ENCODE assay signal across 13 cellular contexts in genomic region chr17:21194688-21195087, GRCh38. TPM values are rescaled to one million over a fixed set of nuclear protein-coding genes. Genes with fewer than 3 reads are reported as not detected.
DNase-seq lines count a peak whose midpoint lies in the region; ATAC-seq and TF ChIP-seq lines count a peak whose summit lies in the region.
"Had no signal": no experiment of that assay in that cellular context is flagged by ENCODE, and none has a peak within 500 bp of the region (broad histone marks: within the 10 kb centered on the region; RNA-seq: fewer than 3 reads in every experiment).

No MANE protein-coding gene starts in this region.

- peak overlapping the region; percentile 49 for H3K4me3 ChIP-seq in adipocyte (ENCODE audit: low read length)
- no peak overlapping the region for H3K4me3 ChIP-seq in right cardiac atrium (ENCODE audit: low read length)
- no peak overlapping the region for H3K4me3 ChIP-seq in thyroid gland (replicated peaks in 1 of 3)
- H3K4me3 ChIP-seq: A549, adrenal gland had no signal

- no peak overlapping the region for H3K4me3 Mint-ChIP-seq in activated T-cell treated with anti-CD3 and anti-CD28 coated beads, Interleukin-2, amount 50 U/mL, for 72 hours
- no peak overlapping the region for H3K4me3 Mint-ChIP-seq in activated CD4-positive, alpha-beta memory T cell treated with anti-CD3 and anti-CD28 coated beads for 36 hours

- H3K36me3 Mint-ChIP-seq in activated T-cell treated with anti-CD3 and anti-CD28 coated beads, Interleukin-2, amount 50 U/mL, for 72 hours (ENCODE audit: insufficient read depth in 2 of 2) = peaks cover 2 to 15% of the 10 kb centered on the region in 2 donors
- peaks cover 23% of the 10 kb centered on the region for H3K36me3 Mint-ChIP-seq in activated CD4-positive, alpha-beta memory T cell treated with anti-CD3 and anti-CD28 coated beads for 36 hours

- peaks cover 18% of the 10 kb centered on the region for H3K4me1 Mint-ChIP-seq in activated T-cell treated with anti-CD3 and anti-CD28 coated beads, Interleukin-2, amount 50 U/mL, for 72 hours (ENCODE audit: low read depth)
- H3K4me1 Mint-ChIP-seq in activated CD4-positive, alpha-beta memory T cell treated with anti-CD3 and anti-CD28 coated beads for 36 hours (ENCODE audit: low read depth) = peaks cover 7% of the 10 kb centered on the region

- ATAC-seq in activated T-cell treated with anti-CD3 and anti-CD28 coated beads, Interleukin-2, amount 50 U/mL, for 72 hours (replicated peaks in 1 of 2) = no peak
- ATAC-seq in right cardiac atrium (peak; percentile 56 to 62), GM18870 (IDR thresholded peaks at IDR 0.05; ENCODE audit: unreplicated experiment) (no peak)
- ATAC-seq: A549 had no signal

- H3K9me3 Mint-ChIP-seq in activated T-cell treated with anti-CD3 and anti-CD28 coated beads, Interleukin-2, amount 50 U/mL, for 72 hours = no peaks in the 10 kb centered on the region
- H3K9me3 Mint-ChIP-seq in activated CD4-positive, alpha-beta memory T cell treated with anti-CD3 and anti-CD28 coated beads for 36 hours = no peaks in the 10 kb centered on the region

- no peak overlapping the region for H3K9ac ChIP-seq in adipocyte (ENCODE audit: low read length)

- peaks cover 22% of the 10 kb centered on the region for H3K4me1 ChIP-seq in adipocyte (ENCODE audit: control insufficient read depth, insufficient read depth, low read length)
- peaks cover 3% of the 10 kb centered on the region for H3K4me1 ChIP-seq in right cardiac atrium (ENCODE audit: control insufficient read depth, insufficient read depth, low read length)
- peaks cover 32% of the 10 kb centered on the region in 2 donors for H3K4me1 ChIP-seq in thyroid gland
- H3K4me1 ChIP-seq: A549 had no signal

- intact Hi-C loops in right cardiac atrium (cut with DNase I) = no loop called here
- intact Hi-C loops in thyroid gland (cut with DNase I) = loop anchor here (5.0 kb wide), 1 partner anchor 58 kb away; the partner anchor contains the start of gene NATD1
- intact Hi-C loops in activated CD4-positive, alpha-beta memory T cell treated with anti-CD3 and anti-CD28 coated beads for 36 hours (cut with micrococcal nuclease) = no loop called here

- 54% methylated on average over 5 of the region's 5 CpGs for WGBS in right cardiac atrium
- 30 to 50% methylated on average over 5 of the region's 5 CpGs for WGBS in thyroid gland, 2 donors

- H3K36me3 ChIP-seq in adipocyte (ENCODE audit: control insufficient read depth, insufficient read depth, low read length, severe bottlenecking) = peaks cover 30% of the 10 kb centered on the region
- peaks cover 0 to 14% of the 10 kb centered on the region in 2 donors for H3K36me3 ChIP-seq in thyroid gland

- TF ChIP-seq CTCF in thyroid gland (IDR thresholded peaks at IDR 0.05) = no peak

- H3K27me3 ChIP-seq in adipocyte (replicated peaks; ENCODE audit: control insufficient read depth, insufficient read depth, low read length) (no peaks in the 10 kb centered on the region), right cardiac atrium (ENCODE audit: control insufficient read depth, insufficient read depth) (no peaks in the 10 kb centered on the region), thyroid gland (no peaks in the 10 kb centered on the region)
- H3K27me3 ChIP-seq: adrenal gland had no signal

- no peak overlapping the region for H3K27ac ChIP-seq in right cardiac atrium (ENCODE audit: low read length)
- peak overlapping the region; percentile 3 to 25 (median 4) for H3K27ac ChIP-seq in thyroid gland
- H3K27ac ChIP-seq: A549 had no signal

- POLR2A ChIA-PET in activated CD4-positive, alpha-beta memory T cell treated with anti-CD3 and anti-CD28 coated beads for 36 hours (lab: Charles Lee) = interaction anchor here (0.6 kb wide), 1 partner anchor 9 kb away, joined by 4 read pairs; no protein-coding TSS in a partner anchor

- CTCF ChIA-PET in activated CD4-positive, alpha-beta memory T cell treated with anti-CD3 and anti-CD28 coated beads for 36 hours (lab: Charles Lee) = interaction anchor here (1.1 to 1.5 kb wide), 2 partner anchors 75 kb away, joined by 3 read pairs; no protein-coding TSS in a partner anchor

- DNase-seq in activated T-cell treated with anti-CD3 and anti-CD28 coated beads, Interleukin-2, amount 50 U/mL, for 72 hours = no peak
- DNase-seq in activated T-cell treated with anti-CD3 and anti-CD28 coated beads, Interleukin-2, amount 50 U/mL, for 48 hours = no peak
- DNase-seq in adipocyte (ENCODE audit: low read depth) = peak; percentile 6
- DNase-seq in right cardiac atrium = peak; percentile 74 to 86 (median 81)
- DNase-seq in thyroid gland = peak; percentile 51 to 69
- DNase-seq in activated CD4-positive, alpha-beta memory T cell treated with anti-CD3 and anti-CD28 coated beads for 36 hours = no peak
- no peak for DNase-seq in activated CD4-positive, alpha-beta T cell treated with anti-CD3 and anti-CD28 coated beads, Interleukin-2, amount 50 U/mL, for 4 hours
- DNase-seq: activated CD4-positive, alpha-beta T cell treated with anti-CD3 and anti-CD28 coated beads for 48 hours; NCI-H2107; SIG-M5 had no signal

- no peak for TF ChIP-seq POLR2A in thyroid gland (IDR thresholded peaks at IDR 0.05)

- H3K27me3 Mint-ChIP-seq in activated T-cell treated with anti-CD3 and anti-CD28 coated beads, Interleukin-2, amount 50 U/mL, for 72 hours (ENCODE audit: low read depth) = no peaks in the 10 kb centered on the region
- H3K27me3 Mint-ChIP-seq in activated CD4-positive, alpha-beta memory T cell treated with anti-CD3 and anti-CD28 coated beads for 36 hours = no peaks in the 10 kb centered on the region

- peak overlapping the region; percentile 80 for H3K27ac Mint-ChIP-seq in activated T-cell treated with anti-CD3 and anti-CD28 coated beads, Interleukin-2, amount 50 U/mL, for 72 hours
- no peak overlapping the region for H3K27ac Mint-ChIP-seq in activated CD4-positive, alpha-beta memory T cell treated with anti-CD3 and anti-CD28 coated beads for 36 hours

- H3K9me3 ChIP-seq in adipocyte (ENCODE audit: control insufficient read depth, low read length) = no peaks in the 10 kb centered on the region
- no peaks in the 10 kb centered on the region for H3K9me3 ChIP-seq in right cardiac atrium (ENCODE audit: control insufficient read depth, low read length)
- H3K9me3 ChIP-seq in thyroid gland = no peaks in the 10 kb centered on the region
- H3K9me3 ChIP-seq: A549, adrenal gland had no signal

RNA-seq across cellular contexts. Expression of gene TMEM11, which starts 19.3 kb away (rescaled TPM):
- 10 to 100 TPM; 21.4 to 25.9 TPM for total RNA-seq in activated T-cell treated with anti-CD3 and anti-CD28 coated beads, Interleukin-2, amount 50 U/mL, for 72 hours
- total RNA-seq in right cardiac atrium = 10 to 100 TPM; 26.2 to 30.7 (median 27.5) TPM
- 46.2 TPM for polyA plus RNA-seq in right cardiac atrium
- 10 to 100 TPM; 20.7 to 35.7 (median 24.7) TPM for total RNA-seq in thyroid gland
- total RNA-seq in activated CD4-positive, alpha-beta memory T cell treated with anti-CD3 and anti-CD28 coated beads for 36 hours = 10 to 100 TPM; 24.0 to 27.2 TPM

RNA-seq across cellular contexts. Expression of gene NATD1, which starts 58.5 kb away (rescaled TPM):
- 1 to 10 TPM; 7.4 to 8.8 TPM for total RNA-seq in activated T-cell treated with anti-CD3 and anti-CD28 coated beads, Interleukin-2, amount 50 U/mL, for 72 hours
- total RNA-seq in right cardiac atrium = 10 to 100 TPM in 3 of 4 donors, 1 to 10 TPM in 1; 8.1 to 15.7 (median 12.1) TPM
- polyA plus RNA-seq in right cardiac atrium = 10.9 TPM
- total RNA-seq in thyroid gland = 10 to 100 TPM; 18.6 to 34.1 (median 21.2) TPM
- total RNA-seq in activated CD4-positive, alpha-beta memory T cell treated with anti-CD3 and anti-CD28 coated beads for 36 hours = 1 to 10 TPM; 3.0 to 3.2 TPM

Comparison
In these comparisons a context has a peak if more than half of its experiments do, and no peak if none do; other contexts are left out.
1. ATAC-seq: peak in right cardiac atrium (2 of 2); none in activated T-cell treated with anti-CD3 and anti-CD28 coated beads, Interleukin-2, amount 50 U/mL, for 72 hours (0 of 2) and GM18870 (single experiment).
2. DNase-seq: peak in adipocyte (single experiment), right cardiac atrium (3 of 3) and thyroid gland (2 of 2); none in activated T-cell treated with anti-CD3 and anti-CD28 coated beads, Interleukin-2, amount 50 U/mL, for 72 hours (0 of 2), activated T-cell treated with anti-CD3 and anti-CD28 coated beads, Interleukin-2, amount 50 U/mL, for 48 hours (0 of 2), activated CD4-positive, alpha-beta memory T cell treated with anti-CD3 and anti-CD28 coated beads for 36 hours (single experiment) and activated CD4-positive, alpha-beta T cell treated with anti-CD3 and anti-CD28 coated beads, Interleukin-2, amount 50 U/mL, for 4 hours (0 of 2).